Comparison of ENCODE assay signal across 8 cellular contexts in genomic region chr1:172895050-172895460, GRCh38.
DNase-seq lines count a peak whose midpoint lies in the region; ATAC-seq, FAIRE-seq and TF ChIP-seq lines count a peak whose summit lies in the region.

No MANE protein-coding gene starts in this region.

- H3K79me2 ChIP-seq in GM12878 (ENCODE audit: control insufficient read depth, insufficient read depth, low read length) (no peaks in the 10 kb centered on the region), mesendoderm (ENCODE audit: control insufficient read depth, insufficient read depth, low read length) (no peaks in the 10 kb centered on the region)

- no peaks in the 10 kb centered on the region for H3K36me3 ChIP-seq in GM12878 (ENCODE audit: control insufficient read depth in 2 of 2, insufficient read depth in 2 of 2, low read length in 1 of 2)
- H3K36me3 ChIP-seq in stomach smooth muscle (ENCODE audit: control insufficient read depth in 2 of 2, insufficient read depth in 2 of 2, low read length in 2 of 2) = no peaks in the 10 kb centered on the region
- H3K36me3 ChIP-seq in mesendoderm (ENCODE audit: control insufficient read depth, insufficient read depth, low read length) = no peaks in the 10 kb centered on the region

- H3K23ac ChIP-seq in mesendoderm (ENCODE audit: low read length) = no peak overlapping the region

- H3K9me3 ChIP-seq in GM12878 (replicated peaks; ENCODE audit: control insufficient read depth, insufficient read depth, low read length) (no peaks in the 10 kb centered on the region), stomach smooth muscle (ENCODE audit: control insufficient read depth in 2 of 2, low read length in 2 of 2) (no peaks in the 10 kb centered on the region)

- SMC1A ChIA-PET in GM12878 (lab: Charles Lee; ENCODE audit: uncharacterized antibody, unreplicated experiment) = interaction anchor here (0.8 to 2.7 kb wide), 14 partner anchors 8 to 309 kb away, joined by 3 to 7 read pairs (median 4); no protein-coding TSS in a partner anchor

- H3K27me3 ChIP-seq in GM12878 (replicated peaks in 1 of 2; ENCODE audit: control insufficient read depth in 2 of 2, insufficient read depth in 2 of 2, low read length in 1 of 2) (peaks cover 0 to 1% of the 10 kb centered on the region in 2 experiments; a peak in 1 of 4 replicates), stomach smooth muscle (ENCODE audit: control insufficient read depth in 1 of 2, insufficient read depth in 2 of 2, low read length in 2 of 2) (no peaks in the 10 kb centered on the region), mesendoderm (ENCODE audit: insufficient read depth, low read length, poor library complexity) (no peaks in the 10 kb centered on the region)

- H2AK5ac ChIP-seq in mesendoderm (ENCODE audit: low read length) = no peak overlapping the region

- H3K18ac ChIP-seq in mesendoderm (ENCODE audit: low read length) = no peak overlapping the region

- H3K9ac ChIP-seq in GM12878 (ENCODE audit: control insufficient read depth, insufficient read depth, low read length) = no peak overlapping the region
- no peak overlapping the region for H3K9ac ChIP-seq in stomach smooth muscle (ENCODE audit: low read length in 2 of 2)
- no peak overlapping the region for H3K9ac ChIP-seq in mesendoderm (ENCODE audit: low read length)

- H4K5ac ChIP-seq in mesendoderm (ENCODE audit: low read length) = no peak overlapping the region

- POLR2A ChIA-PET in GM12878 (lab: Charles Lee) = interaction anchor here (0.7 kb wide), 1 partner anchor 71 kb away, joined by 3 read pairs; no protein-coding TSS in a partner anchor

- ATAC-seq in GM18867 (IDR thresholded peaks at IDR 0.05; ENCODE audit: unreplicated experiment) = peak; percentile 90
- peak; percentile 78 for ATAC-seq in HG03175 (IDR thresholded peaks at IDR 0.05; ENCODE audit: unreplicated experiment)
- ATAC-seq in GM12878 = peak; percentile 83

- H2BK120ac ChIP-seq in mesendoderm (ENCODE audit: low read depth, low read length) = no peak overlapping the region

- intact Hi-C loops in GM12878 (cut with micrococcal nuclease; ENCODE audit: unreplicated experiment) = loop anchor here (10.0 kb wide), 1 partner anchor 300 kb away; no protein-coding TSS in a partner anchor

- peak; percentile 76 for FAIRE-seq in GM12878 (lab: Jason Lieb, UNC)

- no peak overlapping the region for H3K4ac ChIP-seq in mesendoderm (ENCODE audit: low read depth, low read length)

- peak overlapping the region; percentile 66; the same call in 1 of the 2 replicates for H3K4me2 ChIP-seq in GM12878 (ENCODE audit: control insufficient read depth, insufficient read depth)
- H3K4me2 ChIP-seq in mesendoderm (ENCODE audit: low read length) = no peak overlapping the region

- 1% methylated on average over 5 of the region's 5 CpGs for WGBS in GM12878 (ENCODE audit: insufficient coverage, insufficient replicate concordance, low lambda C conversion rate, missing lambda C conversion rate)
- WGBS in mesendoderm (ENCODE audit: extremely low coverage, insufficient coverage, low lambda C conversion rate) = no CpG with 5 or more reads among the region's 5 CpGs

- CTCF ChIA-PET in GM12878 (lab: Yijun Ruan, JAX) = no interaction called here

- H3K4me3 ChIP-seq in AG10803 (ENCODE audit: low read length) (peak overlapping the region; percentile 2), GM12878 (no peak overlapping the region), stomach smooth muscle (ENCODE audit: low read length in 2 of 2) (peak overlapping the region; percentile 30 to 38), mesendoderm (ENCODE audit: low read length) (no peak overlapping the region)

- H4K8ac ChIP-seq in mesendoderm (ENCODE audit: low read depth, low read length) = no peak overlapping the region

- H2BK5ac ChIP-seq in mesendoderm (ENCODE audit: low read length) = no peak overlapping the region

- H3K4me1 ChIP-seq in GM12878 (ENCODE audit: control insufficient read depth, insufficient read depth, low read length) (peaks cover 11% of the 10 kb centered on the region; the same call in 1 of the 2 replicates), stomach smooth muscle (ENCODE audit: control insufficient read depth, insufficient read depth, low read length) (peaks cover 3% of the 10 kb centered on the region), mesendoderm (ENCODE audit: control insufficient read depth, low read depth, low read length) (no peaks in the 10 kb centered on the region)

- RAD21 ChIA-PET in GM12878 (lab: Charles Lee; ENCODE audit: unreplicated experiment) = interaction anchor here (1.2 kb wide), 2 partner anchors 76 to 312 kb away, joined by 3 to 4 read pairs; partner anchors contain the start of gene TNFSF4

- no peak overlapping the region for H3K27ac ChIP-seq in GM12878 (ENCODE audit: control insufficient read depth, insufficient read depth)
- H3K27ac ChIP-seq in stomach smooth muscle (ENCODE audit: low read length) = no peak overlapping the region
- no peak overlapping the region for H3K27ac ChIP-seq in mesendoderm (ENCODE audit: low read depth, low read length)

- DNase-seq in AG10803 (ENCODE audit: low read depth) (no peak), GM12878 (ENCODE audit: low read depth, low spot score) (no peak), MV-4-11 (lab: John Stamatoyannopoulos, UW) (no peak), mesendoderm (no peak), SK-N-DZ (ENCODE audit: low spot score) (no peak)

- H4K20me1 ChIP-seq in GM12878 (ENCODE audit: control insufficient read depth, insufficient read depth) = no peaks in the 10 kb centered on the region

- no peak for TF ChIP-seq RAD21 in GM12878 (IDR thresholded peaks at IDR 0.05; ENCODE audit: insufficient read depth, low read depth, low read length)

- H2AFZ ChIP-seq in GM12878 (ENCODE audit: control insufficient read depth, low read depth, low read length) = no peak overlapping the region

- BruUV-seq in GM12878 (replicated peaks; lab: Mats Ljungman, UMichigan) = no TSS peak

- in situ Hi-C loops in GM12878 (cut with MboI) = no loop called here

- no peaks in the 10 kb centered on the region for H3K79me1 ChIP-seq in mesendoderm (ENCODE audit: low read length)

- no peak for TF ChIP-seq EP300 in GM12878 (IDR thresholded peaks at IDR 0.05; ENCODE audit: borderline replicate concordance in 1 of 2, control insufficient read depth in 1 of 2, low read depth in 2 of 2, low read length in 2 of 2)

- H3K56ac ChIP-seq in mesendoderm (ENCODE audit: low read length) = no peak overlapping the region

- TF ChIP-seq CTCF in AG10803 (conservative IDR thresholded peaks at IDR 0.05; ENCODE audit: low read length) = no peak
- TF ChIP-seq CTCF in GM12878 (IDR thresholded peaks at IDR 0.05 in 2 of 3, conservative IDR thresholded peaks at IDR 0.05 in 1 of 3; ENCODE audit: control insufficient read depth in 2 of 3, extremely low read depth in 1 of 3, insufficient read depth in 1 of 3, low read depth in 3 of 3, low read length in 3 of 3) = no peak

- no peak for TF ChIP-seq POLR2A in GM12878 (IDR thresholded peaks at IDR 0.05; ENCODE audit: low read depth, low read length)

- no peak overlapping the region for H2BK15ac ChIP-seq in mesendoderm (replicated peaks; ENCODE audit: low read depth)

TF ChIP-seq in GM12878, 131 proteins besides CTCF, POLR2A, EP300 and RAD21:
- TF ChIP-seq NR2C1 (IDR thresholded peaks at IDR 0.05) = no peak
- peak; percentile 39; the same call in 1 of the 2 replicates for TF ChIP-seq IRF4 (IDR thresholded peaks at IDR 0.05; ENCODE audit: low read depth, low read length)
- TF ChIP-seq ZNF24 (IDR thresholded peaks at IDR 0.05) = peak; percentile 51; the same call in 1 of the 2 replicates
- TF ChIP-seq RUNX3 (IDR thresholded peaks at IDR 0.05; ENCODE audit: low read length) = peak; percentile 41
- no peak for TF ChIP-seq SMAD1 (IDR thresholded peaks at IDR 0.05; ENCODE audit: low read depth, partially characterized antibody)
- TF ChIP-seq RBBP5 (conservative IDR thresholded peaks at IDR 0.05) = no peak
- peak; percentile 58 for TF ChIP-seq JUNB (IDR thresholded peaks at IDR 0.05)
- peak in 1 of 2 experiments; percentile 24; a peak in 1 of 4 replicates for TF ChIP-seq ETV6 (conservative IDR thresholded peaks at IDR 0.05 in 1 of 2, IDR thresholded peaks at IDR 0.05 in 1 of 2; ENCODE audit: borderline replicate concordance in 1 of 2, low read depth in 1 of 2)
- TF ChIP-seq E2F8 (IDR thresholded peaks at IDR 0.05; ENCODE audit: low read depth, partially characterized antibody) = no peak
- peak; percentile 19; the same call in 1 of the 2 replicates for TF ChIP-seq NFIC (IDR thresholded peaks at IDR 0.05; ENCODE audit: low read depth, low read length)

Comparison
In these comparisons a context has a peak if more than half of its experiments do, and no peak if none do; other contexts are left out.
1. H3K4me3 ChIP-seq: peak in AG10803 (single experiment) and stomach smooth muscle (2 of 2); none in GM12878 (single experiment) and mesendoderm (single experiment).
2. Peak in every context shown above with its lines, with median percentiles within 50 percentile points of each other: ATAC-seq.